ENCODE assay signal across 8 cellular contexts in genomic region chr1:173862146-173862768, GRCh38. TPM values are rescaled to one million over a fixed set of nuclear protein-coding genes. Genes with fewer than 3 reads are reported as not detected.
DNase-seq lines count a peak whose midpoint lies in the region; ATAC-seq and TF ChIP-seq lines count a peak whose summit lies in the region.
"Not testable (repeated sequence)": the region's sequence is repeated elsewhere in the genome, so short reads cannot be mapped to it uniquely, and the experiment has no call there.
"Had no signal": no experiment of that assay in that cellular context is flagged by ENCODE, and none has a peak within 500 bp of the region (broad histone marks: within the 10 kb centered on the region; RNA-seq: fewer than 3 reads in every experiment).

No MANE protein-coding gene starts in this region.

- H3K27me3 Mint-ChIP-seq in CD8-positive, alpha-beta T cell (ENCODE audit: low read depth); activated CD4-positive, alpha-beta memory T cell treated with anti-CD3 and anti-CD28 coated beads for 36 hours; MCF 10A (ENCODE audit: insufficient read depth, unreplicated experiment); progenitor cell of endocrine pancreas: not testable (repeated sequence)

- not testable (repeated sequence) for TF ChIP-seq CTCF in CD8-positive, alpha-beta T cell (IDR thresholded peaks at IDR 0.05); PC-9 (conservative IDR thresholded peaks at IDR 0.05); MCF 10A (IDR thresholded peaks at IDR 0.05; ENCODE audit: unreplicated experiment); progenitor cell of endocrine pancreas (IDR thresholded peaks at IDR 0.05; ENCODE audit: unreplicated experiment)

- peaks cover 52% of the 10 kb centered on the region for H4K20me1 ChIP-seq in PC-9 (ENCODE audit: insufficient read depth)

- not testable (repeated sequence) for DNase-seq in CD8-positive, alpha-beta T cell; HEK293T (ENCODE audit: extremely low spot score); PC-9; activated CD4-positive, alpha-beta memory T cell treated with anti-CD3 and anti-CD28 coated beads for 36 hours; progenitor cell of endocrine pancreas (ENCODE audit: low spot score, unreplicated experiment)
- peak; percentile 45 for DNase-seq in MCF 10A (ENCODE audit: unreplicated experiment)

- intact Hi-C loops in CD8-positive, alpha-beta T cell (cut with DNase I, micrococcal nuclease), result loop anchor here in 1 of 2 experiments (10.0 kb wide), 1 partner anchor 1103 kb away; no protein-coding TSS in a partner anchor
- intact Hi-C loops in PC-9 (cut with micrococcal nuclease; ENCODE audit: unreplicated experiment), result loop anchor here (10.0 kb wide), 2 partner anchors 213 to 1327 kb away; partner anchors contain the start of gene SUCO
- intact Hi-C loops in activated CD4-positive, alpha-beta memory T cell treated with anti-CD3 and anti-CD28 coated beads for 36 hours (cut with micrococcal nuclease); MCF 10A (cut with micrococcal nuclease): not testable (repeated sequence)

- H3K4me3 Mint-ChIP-seq in CD8-positive, alpha-beta T cell; activated CD4-positive, alpha-beta memory T cell treated with anti-CD3 and anti-CD28 coated beads for 36 hours; MCF 10A (ENCODE audit: unreplicated experiment); progenitor cell of endocrine pancreas (ENCODE audit: low read depth): not testable (repeated sequence)

- not testable (repeated sequence) for H3K4me3 ChIP-seq in CD8-positive, alpha-beta T cell (ENCODE audit: low read depth, low read length); PC-9

- not testable (repeated sequence) for H3K4me2 ChIP-seq in PC-9

- H3K36me3 ChIP-seq in CD8-positive, alpha-beta T cell (ENCODE audit: insufficient read depth, low read length), result peaks cover 25% of the 10 kb centered on the region
- peaks cover 49% of the 10 kb centered on the region for H3K36me3 ChIP-seq in PC-9 (ENCODE audit: low read depth)

- ATAC-seq in CD8-positive, alpha-beta T cell, result not testable (repeated sequence)

- H3K27ac Mint-ChIP-seq in CD8-positive, alpha-beta T cell, result peak overlapping the region; percentile 34
- H3K27ac Mint-ChIP-seq in activated CD4-positive, alpha-beta memory T cell treated with anti-CD3 and anti-CD28 coated beads for 36 hours, result peak overlapping the region; percentile 98
- H3K27ac Mint-ChIP-seq in MCF 10A (ENCODE audit: low read depth, unreplicated experiment), result not testable (repeated sequence)
- peak overlapping the region; percentile 91 for H3K27ac Mint-ChIP-seq in progenitor cell of endocrine pancreas

- POLR2A ChIA-PET in CD8-positive, alpha-beta T cell (lab: Charles Lee), result interaction anchor here (0.6 to 1.6 kb wide), 2 partner anchors 8 to 38 kb away, joined by 3 read pairs; no protein-coding TSS in a partner anchor
- POLR2A ChIA-PET in HEK293T (lab: Yijun Ruan, JAX), result interaction anchor here (1.0 to 1.3 kb wide), 4 partner anchors 11 to 432 kb away, joined by 3 read pairs; no protein-coding TSS in a partner anchor
- POLR2A ChIA-PET in PC-9 (lab: Charles Lee; ENCODE audit: unreplicated experiment), result not testable (repeated sequence)
- POLR2A ChIA-PET in activated CD4-positive, alpha-beta memory T cell treated with anti-CD3 and anti-CD28 coated beads for 36 hours (lab: Charles Lee), result interaction anchor here (0.6 to 4.0 kb wide), 5 partner anchors 8 to 241 kb away, joined by 3 to 21 read pairs (median 8); partner anchors contain the start of genes CENPL and DARS2
- POLR2A ChIA-PET in MCF 10A (lab: Yijun Ruan, JAX), result interaction anchor here (0.6 to 7.2 kb wide), 7 partner anchors 11 to 1126 kb away, joined by 3 to 39 read pairs (median 5); partner anchors contain the start of genes CENPL, DARS2 and PRDX6

- H3K4me1 Mint-ChIP-seq in CD8-positive, alpha-beta T cell (ENCODE audit: low read depth), result peaks cover 36% of the 10 kb centered on the region
- peaks cover 36% of the 10 kb centered on the region for H3K4me1 Mint-ChIP-seq in activated CD4-positive, alpha-beta memory T cell treated with anti-CD3 and anti-CD28 coated beads for 36 hours (ENCODE audit: low read depth)
- H3K4me1 Mint-ChIP-seq in MCF 10A (ENCODE audit: insufficient read depth, unreplicated experiment) (peaks cover 34% of the 10 kb centered on the region), progenitor cell of endocrine pancreas (ENCODE audit: low read depth) (peaks cover 26% of the 10 kb centered on the region)

- H2AFZ ChIP-seq in PC-9, result not testable (repeated sequence)

- H3K9me3 Mint-ChIP-seq in CD8-positive, alpha-beta T cell; activated CD4-positive, alpha-beta memory T cell treated with anti-CD3 and anti-CD28 coated beads for 36 hours; MCF 10A (ENCODE audit: unreplicated experiment); progenitor cell of endocrine pancreas (ENCODE audit: low read depth): not testable (repeated sequence)

- peaks cover 31% of the 10 kb centered on the region for H3K4me1 ChIP-seq in CD8-positive, alpha-beta T cell (ENCODE audit: insufficient read depth, low read length)
- H3K4me1 ChIP-seq in PC-9 (replicated peaks; ENCODE audit: insufficient read depth), result peaks cover 25% of the 10 kb centered on the region

- H3K9me3 ChIP-seq in CD8-positive, alpha-beta T cell (ENCODE audit: low read length); PC-9 (ENCODE audit: insufficient read depth, low read depth): not testable (repeated sequence)

- H3K36me3 Mint-ChIP-seq in CD8-positive, alpha-beta T cell, result peaks cover 73% of the 10 kb centered on the region
- H3K36me3 Mint-ChIP-seq in activated CD4-positive, alpha-beta memory T cell treated with anti-CD3 and anti-CD28 coated beads for 36 hours, result peaks cover 65% of the 10 kb centered on the region
- peaks cover 96% of the 10 kb centered on the region for H3K36me3 Mint-ChIP-seq in MCF 10A (ENCODE audit: insufficient read depth, unreplicated experiment)
- peaks cover 44% of the 10 kb centered on the region for H3K36me3 Mint-ChIP-seq in progenitor cell of endocrine pancreas (ENCODE audit: insufficient read depth)

- not testable (repeated sequence) for BruUV-seq in PC-9 (replicated peaks; lab: Mats Ljungman, UMichigan); MCF 10A (replicated peaks; lab: Mats Ljungman, UMichigan)

- H3K9me2 ChIP-seq in PC-9 (ENCODE audit: insufficient read depth), result not testable (repeated sequence)

- H3F3A ChIP-seq in PC-9 (ENCODE audit: insufficient read depth, low read depth), result peaks cover 77% of the 10 kb centered on the region

- CTCF ChIA-PET in CD8-positive, alpha-beta T cell (lab: Charles Lee); HEK293T (lab: Yijun Ruan, JAX); PC-9 (lab: Charles Lee): not testable (repeated sequence)
- CTCF ChIA-PET in activated CD4-positive, alpha-beta memory T cell treated with anti-CD3 and anti-CD28 coated beads for 36 hours (lab: Charles Lee), result interaction anchor here (1.2 kb wide), 1 partner anchor 8 kb away, joined by 3 read pairs; no protein-coding TSS in a partner anchor
- CTCF ChIA-PET in MCF 10A (lab: Yijun Ruan, JAX), result interaction anchor here (0.5 to 3.2 kb wide), 6 partner anchors 11 to 442 kb away, joined by 3 to 9 read pairs (median 4); no protein-coding TSS in a partner anchor

- not testable (repeated sequence) for H3K27ac ChIP-seq in CD8-positive, alpha-beta T cell (ENCODE audit: low read depth, low read length)
- H3K27ac ChIP-seq in PC-9, result peak overlapping the region; percentile 91

- H3K27me3 ChIP-seq in CD8-positive, alpha-beta T cell (ENCODE audit: insufficient read depth, low read length); PC-9 (ENCODE audit: insufficient read depth, low read depth): not testable (repeated sequence)

- peaks cover 29% of the 10 kb centered on the region for H3K79me2 ChIP-seq in PC-9 (ENCODE audit: low read depth)

TF ChIP-seq in HEK293T, 16 proteins besides CTCF, POLR2A, EP300 and RAD21:
- TF ChIP-seq ELF4 (IDR thresholded peaks at IDR 0.05) (peak; percentile 30), TARDBP (IDR thresholded peaks at IDR 0.05) (peak; percentile 7; the same call in 1 of the 2 replicates)

RNA-seq across cellular contexts. Expression of gene GAS5, which starts 5.5 kb away (rescaled TPM):
- total RNA-seq in CD8-positive, alpha-beta T cell, result 100 to 1,000 TPM; 774 to 800 TPM
- total RNA-seq in PC-9 (2021) (234 and 352 TPM in 2 replicates), MCF 10A (2022) (3,184 and 3,772 TPM in 2 replicates), progenitor cell of endocrine pancreas (352 and 423 TPM in 2 replicates)
- 100 to 1,000 TPM; 913 to 929 TPM for total RNA-seq in activated CD4-positive, alpha-beta memory T cell treated with anti-CD3 and anti-CD28 coated beads for 36 hours

RNA-seq across cellular contexts. Expression of gene ZBTB37, which starts 5.9 kb away (rescaled TPM):
- total RNA-seq in CD8-positive, alpha-beta T cell, result 10 to 100 TPM in 1 of 2 experiments, 1 to 10 TPM in 1; 8.8 to 10.4 TPM
- total RNA-seq in PC-9 (2021) (7.4 and 8.3 TPM in 2 replicates), MCF 10A (2022) (12.8 and 15.2 TPM in 2 replicates), progenitor cell of endocrine pancreas (12.2 and 14.3 TPM in 2 replicates)
- 1 to 10 TPM; 8.2 to 8.3 TPM for total RNA-seq in activated CD4-positive, alpha-beta memory T cell treated with anti-CD3 and anti-CD28 coated beads for 36 hours

RNA-seq across cellular contexts. Expression of gene CENPL, which starts 37.6 kb away (rescaled TPM):
- 1 to 10 TPM; 4.0 to 5.7 TPM for total RNA-seq in CD8-positive, alpha-beta T cell
- total RNA-seq in PC-9 (2021) (14.4 and 19.5 TPM in 2 replicates), MCF 10A (2022) (14.1 and 24.5 TPM in 2 replicates), progenitor cell of endocrine pancreas (11.6 and 12.0 TPM in 2 replicates)
- 10 to 100 TPM; 24.5 to 26.3 TPM for total RNA-seq in activated CD4-positive, alpha-beta memory T cell treated with anti-CD3 and anti-CD28 coated beads for 36 hours

RNA-seq across cellular contexts. Expression of gene DARS2, which starts 37.8 kb away (rescaled TPM):
- total RNA-seq in CD8-positive, alpha-beta T cell, result 1 to 10 TPM; 1.5 to 1.6 TPM
- total RNA-seq in PC-9 (2021), result 15.0 and 18.3 TPM in 2 replicates
- 10 to 100 TPM; 43.1 to 43.6 TPM for total RNA-seq in activated CD4-positive, alpha-beta memory T cell treated with anti-CD3 and anti-CD28 coated beads for 36 hours
- total RNA-seq in MCF 10A (2022), result 34.6 and 40.4 TPM in 2 replicates
- total RNA-seq in progenitor cell of endocrine pancreas, result 20.2 and 21.1 TPM in 2 replicates

RNA-seq across cellular contexts. Expression of gene SERPINC1, which starts 54.9 kb away (rescaled TPM):
- total RNA-seq in CD8-positive, alpha-beta T cell, result not detected
- total RNA-seq in PC-9 (2021) (0.44 TPM in 1 of 2 replicates, not detected in the other), MCF 10A (2022) (not detected in 2 replicates), progenitor cell of endocrine pancreas (0.31 TPM in 1 of 2 replicates, not detected in the other)
- not detected for total RNA-seq in activated CD4-positive, alpha-beta memory T cell treated with anti-CD3 and anti-CD28 coated beads for 36 hours
- total RNA-seq: body of pancreas, lung microvascular endothelial cell had no signal
